In the genomic region with DNA sequence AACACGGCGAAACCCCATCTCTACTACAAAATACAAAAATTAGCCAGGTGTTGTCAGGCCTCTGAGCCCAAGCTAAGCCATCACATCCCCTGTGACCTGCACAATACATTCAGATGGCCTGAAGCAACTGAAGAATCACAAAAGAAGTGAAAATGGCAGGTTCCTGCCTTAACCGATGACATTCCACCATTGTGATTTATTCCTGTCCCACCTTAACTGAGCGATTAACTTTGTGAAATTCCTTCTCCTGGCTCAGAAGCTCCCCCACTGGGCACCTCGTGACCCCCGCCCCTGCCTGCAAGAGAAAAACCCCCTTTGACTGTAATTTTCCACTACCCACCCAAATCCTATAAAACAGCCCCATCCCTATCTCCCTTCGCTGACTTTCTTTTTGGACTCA, we compare ENCODE assay signal across 2 cellular contexts.
A peak's percentile ranks its signal among the peaks of the same experiment; 100 is the strongest.
TF ChIP-seq lines count a peak whose summit lies in the region.

No MANE protein-coding gene starts in this region.

TF ChIP-seq in WTC11, 78 proteins besides CTCF, POLR2A, EP300 and RAD21:
- TF ChIP-seq, protein P1, sequence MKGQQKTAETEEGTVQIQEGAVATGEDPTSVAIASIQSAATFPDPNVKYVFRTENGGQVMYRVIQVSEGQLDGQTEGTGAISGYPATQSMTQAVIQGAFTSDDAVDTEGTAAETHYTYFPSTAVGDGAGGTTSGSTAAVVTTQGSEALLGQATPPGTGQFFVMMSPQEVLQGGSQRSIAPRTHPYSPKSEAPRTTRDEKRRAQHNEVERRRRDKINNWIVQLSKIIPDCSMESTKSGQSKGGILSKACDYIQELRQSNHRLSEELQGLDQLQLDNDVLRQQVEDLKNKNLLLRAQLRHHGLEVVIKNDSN (CRISPR knock-in tag; IDR thresholded peaks at IDR 0.05), result 0 out of 2 replicates have a peak, but pooled peaks have one; percentile 29
- TF ChIP-seq, protein P2, sequence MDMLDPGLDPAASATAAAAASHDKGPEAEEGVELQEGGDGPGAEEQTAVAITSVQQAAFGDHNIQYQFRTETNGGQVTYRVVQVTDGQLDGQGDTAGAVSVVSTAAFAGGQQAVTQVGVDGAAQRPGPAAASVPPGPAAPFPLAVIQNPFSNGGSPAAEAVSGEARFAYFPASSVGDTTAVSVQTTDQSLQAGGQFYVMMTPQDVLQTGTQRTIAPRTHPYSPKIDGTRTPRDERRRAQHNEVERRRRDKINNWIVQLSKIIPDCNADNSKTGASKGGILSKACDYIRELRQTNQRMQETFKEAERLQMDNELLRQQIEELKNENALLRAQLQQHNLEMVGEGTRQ (CRISPR knock-in tag; IDR thresholded peaks at IDR 0.05), result peak; percentile 65
- TF ChIP-seq TEAD1 (CRISPR knock-in tag; IDR thresholded peaks at IDR 0.05), result peak; percentile 65; the same call in 1 of the 2 replicates
- TF ChIP-seq ZNF232 (CRISPR knock-in tag; IDR thresholded peaks at IDR 0.05), result 0 out of 2 replicates have a peak, but pooled peaks have one; percentile 29

TF ChIP-seq in H1, 55 proteins besides CTCF, POLR2A, EP300 and RAD21:
- TF ChIP-seq TEAD4 (IDR thresholded peaks at IDR 0.05; ENCODE audit: low read depth, low read length) (peak; percentile 51; the same call in 1 of the 2 replicates), YY1 (IDR thresholded peaks at IDR 0.05; ENCODE audit: low read depth, low read length) (0 out of 2 replicates have a peak, but pooled peaks have one; percentile 24), SP1 (IDR thresholded peaks at IDR 0.05; ENCODE audit: low read depth, low read length) (0 out of 2 replicates have a peak, but pooled peaks have one; percentile 18)
